Comparison of ENCODE assay signal across 11 cellular contexts in genomic region chr4:57020467-57021101, GRCh38. TPM values are rescaled to one million over a fixed set of nuclear protein-coding genes. Genes with fewer than 3 reads are reported as not detected.
DNase-seq lines count a peak whose midpoint lies in the region; ATAC-seq and TF ChIP-seq lines count a peak whose summit lies in the region.
"Had no signal": no experiment of that assay in that cellular context is flagged by ENCODE, and none has a peak within 500 bp of the region (broad histone marks: within the 10 kb centered on the region; RNA-seq: fewer than 3 reads in every experiment).

No MANE protein-coding gene starts in this region.

- ATAC-seq in GM21528 (IDR thresholded peaks at IDR 0.05; ENCODE audit: low FRiP score, unreplicated experiment), result no peak

- POLR2A ChIA-PET in RWPE1 (lab: Yijun Ruan, JAX; ENCODE audit: low non-redundant PET), result no interaction called here

- TF ChIP-seq CTCF in RWPE1 (conservative IDR thresholded peaks at IDR 0.05; ENCODE audit: low read depth), result no peak
- no peak for TF ChIP-seq CTCF in fibroblast of mammary gland (conservative IDR thresholded peaks at IDR 0.05; ENCODE audit: control insufficient read depth, insufficient read depth, low read depth, low read length)

- peak; percentile 94 for DNase-seq in ELR (ENCODE audit: low read depth)
- DNase-seq in RWPE1 (ENCODE audit: low spot score), result peak; percentile 83
- DNase-seq in fibroblast of mammary gland (ENCODE audit: low read depth), result peak; percentile 91
- DNase-seq in pulmonary artery endothelial cell (ENCODE audit: low read depth, low spot score), result peak; percentile 82
- no peak for DNase-seq in NCI-H1694 (lab: John Stamatoyannopoulos, UW)
- DNase-seq in activated CD4-positive, alpha-beta T cell treated with anti-CD3 and anti-CD28 coated beads, Interleukin-2, amount 50 U/mL, for 48 hours, result no peak
- DNase-seq: activated CD4-positive, alpha-beta T cell treated with anti-CD3 and anti-CD28 coated beads, Interleukin-2, amount 50 U/mL, for 1 hour; aorta; NCI-H2171; stomach had no signal

- H3K27ac ChIP-seq in RWPE1, result no peak overlapping the region; the same call in 1 of the 2 replicates

- CTCF ChIA-PET in RWPE1 (lab: Yijun Ruan, JAX), result no interaction called here

- H3K4me3 ChIP-seq in fibroblast of mammary gland (ENCODE audit: control insufficient read depth, low read depth, low read length), result no peak overlapping the region
- H3K4me3 ChIP-seq: stomach had no signal

RNA-seq across cellular contexts. Expression of gene POLR2B, which starts 41.9 kb away (rescaled TPM):
- total RNA-seq in pulmonary artery endothelial cell, result 166 and 177 TPM in 2 replicates

RNA-seq across cellular contexts. Expression of gene NOA1, which starts 43.2 kb away (rescaled TPM):
- 15.5 and 25.2 TPM in 2 replicates for total RNA-seq in pulmonary artery endothelial cell

Comparison
In these comparisons a context has a peak if more than half of its experiments do, and no peak if none do; other contexts are left out.
1. DNase-seq: peak in ELR (single experiment), RWPE1 (single experiment), fibroblast of mammary gland (single experiment) and pulmonary artery endothelial cell (single experiment); none in NCI-H1694 (single experiment) and activated CD4-positive, alpha-beta T cell treated with anti-CD3 and anti-CD28 coated beads, Interleukin-2, amount 50 U/mL, for 48 hours (0 of 2).